ENCODE assay signal across 1 cellular context in genomic region chr18:48777026-48777736, GRCh38.
TF ChIP-seq lines count a peak whose summit lies in the region.

No MANE protein-coding gene starts in this region.

TF ChIP-seq in HepG2, 621 proteins besides CTCF, POLR2A, EP300 and RAD21 (continued from another document and continues in another):
- TF ChIP-seq PATZ1 (CRISPR knock-in tag; IDR thresholded peaks at IDR 0.05), result peak; percentile 62
- no peak for TF ChIP-seq ZNF780A (CRISPR knock-in tag; IDR thresholded peaks at IDR 0.05)
- no peak for TF ChIP-seq NRL (CRISPR knock-in tag; IDR thresholded peaks at IDR 0.05; ENCODE audit: borderline replicate concordance)
- no peak for TF ChIP-seq ZNF570 (CRISPR knock-in tag; IDR thresholded peaks at IDR 0.05; ENCODE audit: borderline replicate concordance)
- TF ChIP-seq, protein P1, sequence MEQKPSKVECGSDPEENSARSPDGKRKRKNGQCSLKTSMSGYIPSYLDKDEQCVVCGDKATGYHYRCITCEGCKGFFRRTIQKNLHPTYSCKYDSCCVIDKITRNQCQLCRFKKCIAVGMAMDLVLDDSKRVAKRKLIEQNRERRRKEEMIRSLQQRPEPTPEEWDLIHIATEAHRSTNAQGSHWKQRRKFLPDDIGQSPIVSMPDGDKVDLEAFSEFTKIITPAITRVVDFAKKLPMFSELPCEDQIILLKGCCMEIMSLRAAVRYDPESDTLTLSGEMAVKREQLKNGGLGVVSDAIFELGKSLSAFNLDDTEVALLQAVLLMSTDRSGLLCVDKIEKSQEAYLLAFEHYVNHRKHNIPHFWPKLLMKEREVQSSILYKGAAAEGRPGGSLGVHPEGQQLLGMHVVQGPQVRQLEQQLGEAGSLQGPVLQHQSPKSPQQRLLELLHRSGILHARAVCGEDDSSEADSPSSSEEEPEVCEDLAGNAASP (CRISPR knock-in tag; IDR thresholded peaks at IDR 0.05; ENCODE audit: borderline replicate concordance), result 0 out of 2 replicates have a peak, but pooled peaks have one; percentile 20
- TF ChIP-seq NR0B2 (CRISPR knock-in tag; IDR thresholded peaks at IDR 0.05), result 0 out of 2 replicates have a peak, but pooled peaks have one; percentile 35
- TF ChIP-seq KMT2A (CRISPR knock-in tag; IDR thresholded peaks at IDR 0.05), result no peak
- TF ChIP-seq MED8 (CRISPR knock-in tag; IDR thresholded peaks at IDR 0.05; ENCODE audit: insufficient replicate concordance), result no peak
- TF ChIP-seq, protein P2, sequence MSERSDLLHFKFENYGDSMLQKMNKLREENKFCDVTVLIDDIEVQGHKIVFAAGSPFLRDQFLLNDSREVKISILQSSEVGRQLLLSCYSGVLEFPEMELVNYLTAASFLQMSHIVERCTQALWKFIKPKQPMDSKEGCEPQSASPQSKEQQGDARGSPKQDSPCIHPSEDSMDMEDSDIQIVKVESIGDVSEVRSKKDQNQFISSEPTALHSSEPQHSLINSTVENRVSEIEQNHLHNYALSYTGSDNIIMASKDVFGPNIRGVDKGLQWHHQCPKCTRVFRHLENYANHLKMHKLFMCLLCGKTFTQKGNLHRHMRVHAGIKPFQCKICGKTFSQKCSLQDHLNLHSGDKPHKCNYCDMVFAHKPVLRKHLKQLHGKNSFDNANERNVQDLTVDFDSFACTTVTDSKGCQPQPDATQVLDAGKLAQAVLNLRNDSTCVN (CRISPR knock-in tag; IDR thresholded peaks at IDR 0.05; ENCODE audit: borderline replicate concordance), result no peak
- TF ChIP-seq ZNF777 (CRISPR knock-in tag; IDR thresholded peaks at IDR 0.05), result no peak
- 0 out of 2 replicates have a peak, but pooled peaks have one; percentile 17 for TF ChIP-seq ZNF768 (CRISPR knock-in tag; IDR thresholded peaks at IDR 0.05)
- TF ChIP-seq, protein P3, sequence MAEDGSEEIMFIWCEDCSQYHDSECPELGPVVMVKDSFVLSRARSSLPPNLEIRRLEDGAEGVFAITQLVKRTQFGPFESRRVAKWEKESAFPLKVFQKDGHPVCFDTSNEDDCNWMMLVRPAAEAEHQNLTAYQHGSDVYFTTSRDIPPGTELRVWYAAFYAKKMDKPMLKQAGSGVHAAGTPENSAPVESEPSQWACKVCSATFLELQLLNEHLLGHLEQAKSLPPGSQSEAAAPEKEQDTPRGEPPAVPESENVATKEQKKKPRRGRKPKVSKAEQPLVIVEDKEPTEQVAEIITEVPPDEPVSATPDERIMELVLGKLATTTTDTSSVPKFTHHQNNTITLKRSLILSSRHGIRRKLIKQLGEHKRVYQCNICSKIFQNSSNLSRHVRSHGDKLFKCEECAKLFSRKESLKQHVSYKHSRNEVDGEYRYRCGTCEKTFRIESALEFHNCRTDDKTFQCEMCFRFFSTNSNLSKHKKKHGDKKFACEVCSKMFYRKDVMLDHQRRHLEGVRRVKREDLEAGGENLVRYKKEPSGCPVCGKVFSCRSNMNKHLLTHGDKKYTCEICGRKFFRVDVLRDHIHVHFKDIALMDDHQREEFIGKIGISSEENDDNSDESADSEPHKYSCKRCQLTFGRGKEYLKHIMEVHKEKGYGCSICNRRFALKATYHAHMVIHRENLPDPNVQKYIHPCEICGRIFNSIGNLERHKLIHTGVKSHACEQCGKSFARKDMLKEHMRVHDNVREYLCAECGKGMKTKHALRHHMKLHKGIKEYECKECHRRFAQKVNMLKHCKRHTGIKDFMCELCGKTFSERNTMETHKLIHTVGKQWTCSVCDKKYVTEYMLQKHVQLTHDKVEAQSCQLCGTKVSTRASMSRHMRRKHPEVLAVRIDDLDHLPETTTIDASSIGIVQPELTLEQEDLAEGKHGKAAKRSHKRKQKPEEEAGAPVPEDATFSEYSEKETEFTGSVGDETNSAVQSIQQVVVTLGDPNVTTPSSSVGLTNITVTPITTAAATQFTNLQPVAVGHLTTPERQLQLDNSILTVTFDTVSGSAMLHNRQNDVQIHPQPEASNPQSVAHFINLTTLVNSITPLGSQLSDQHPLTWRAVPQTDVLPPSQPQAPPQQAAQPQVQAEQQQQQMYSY (CRISPR knock-in tag; IDR thresholded peaks at IDR 0.05), result no peak
- TF ChIP-seq FOXO1 (CRISPR knock-in tag; IDR thresholded peaks at IDR 0.05), result peak; percentile 18; the same call in 1 of the 2 replicates
- 0 out of 2 replicates have a peak, but pooled peaks have one; percentile 15 for TF ChIP-seq HOXA3 (CRISPR knock-in tag; IDR thresholded peaks at IDR 0.05)
- TF ChIP-seq, protein P4, sequence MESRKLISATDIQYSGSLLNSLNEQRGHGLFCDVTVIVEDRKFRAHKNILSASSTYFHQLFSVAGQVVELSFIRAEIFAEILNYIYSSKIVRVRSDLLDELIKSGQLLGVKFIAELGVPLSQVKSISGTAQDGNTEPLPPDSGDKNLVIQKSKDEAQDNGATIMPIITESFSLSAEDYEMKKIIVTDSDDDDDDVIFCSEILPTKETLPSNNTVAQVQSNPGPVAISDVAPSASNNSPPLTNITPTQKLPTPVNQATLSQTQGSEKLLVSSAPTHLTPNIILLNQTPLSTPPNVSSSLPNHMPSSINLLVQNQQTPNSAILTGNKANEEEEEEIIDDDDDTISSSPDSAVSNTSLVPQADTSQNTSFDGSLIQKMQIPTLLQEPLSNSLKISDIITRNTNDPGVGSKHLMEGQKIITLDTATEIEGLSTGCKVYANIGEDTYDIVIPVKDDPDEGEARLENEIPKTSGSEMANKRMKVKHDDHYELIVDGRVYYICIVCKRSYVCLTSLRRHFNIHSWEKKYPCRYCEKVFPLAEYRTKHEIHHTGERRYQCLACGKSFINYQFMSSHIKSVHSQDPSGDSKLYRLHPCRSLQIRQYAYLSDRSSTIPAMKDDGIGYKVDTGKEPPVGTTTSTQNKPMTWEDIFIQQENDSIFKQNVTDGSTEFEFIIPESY (CRISPR knock-in tag; IDR thresholded peaks at IDR 0.05), result peak; percentile 99
- no peak for TF ChIP-seq SP140L (CRISPR knock-in tag; IDR thresholded peaks at IDR 0.05; ENCODE audit: borderline replicate concordance)
- no peak for TF ChIP-seq SMYD3 (CRISPR knock-in tag; IDR thresholded peaks at IDR 0.05)
- no peak for TF ChIP-seq SPEN (CRISPR knock-in tag; IDR thresholded peaks at IDR 0.05; ENCODE audit: low read depth)
- TF ChIP-seq ZBTB8A (CRISPR knock-in tag; IDR thresholded peaks at IDR 0.05; ENCODE audit: borderline replicate concordance, low read depth), result no peak
- TF ChIP-seq MEIS1 (CRISPR knock-in tag; IDR thresholded peaks at IDR 0.05; ENCODE audit: borderline replicate concordance), result no peak
- no peak for TF ChIP-seq ATF6 (CRISPR knock-in tag; conservative IDR thresholded peaks at IDR 0.05)
- TF ChIP-seq ERF (CRISPR knock-in tag; IDR thresholded peaks at IDR 0.05), result no peak
- TF ChIP-seq HNRNPL (IDR thresholded peaks at IDR 0.05; ENCODE audit: low read depth, low read length), result no peak
- TF ChIP-seq, protein P5, sequence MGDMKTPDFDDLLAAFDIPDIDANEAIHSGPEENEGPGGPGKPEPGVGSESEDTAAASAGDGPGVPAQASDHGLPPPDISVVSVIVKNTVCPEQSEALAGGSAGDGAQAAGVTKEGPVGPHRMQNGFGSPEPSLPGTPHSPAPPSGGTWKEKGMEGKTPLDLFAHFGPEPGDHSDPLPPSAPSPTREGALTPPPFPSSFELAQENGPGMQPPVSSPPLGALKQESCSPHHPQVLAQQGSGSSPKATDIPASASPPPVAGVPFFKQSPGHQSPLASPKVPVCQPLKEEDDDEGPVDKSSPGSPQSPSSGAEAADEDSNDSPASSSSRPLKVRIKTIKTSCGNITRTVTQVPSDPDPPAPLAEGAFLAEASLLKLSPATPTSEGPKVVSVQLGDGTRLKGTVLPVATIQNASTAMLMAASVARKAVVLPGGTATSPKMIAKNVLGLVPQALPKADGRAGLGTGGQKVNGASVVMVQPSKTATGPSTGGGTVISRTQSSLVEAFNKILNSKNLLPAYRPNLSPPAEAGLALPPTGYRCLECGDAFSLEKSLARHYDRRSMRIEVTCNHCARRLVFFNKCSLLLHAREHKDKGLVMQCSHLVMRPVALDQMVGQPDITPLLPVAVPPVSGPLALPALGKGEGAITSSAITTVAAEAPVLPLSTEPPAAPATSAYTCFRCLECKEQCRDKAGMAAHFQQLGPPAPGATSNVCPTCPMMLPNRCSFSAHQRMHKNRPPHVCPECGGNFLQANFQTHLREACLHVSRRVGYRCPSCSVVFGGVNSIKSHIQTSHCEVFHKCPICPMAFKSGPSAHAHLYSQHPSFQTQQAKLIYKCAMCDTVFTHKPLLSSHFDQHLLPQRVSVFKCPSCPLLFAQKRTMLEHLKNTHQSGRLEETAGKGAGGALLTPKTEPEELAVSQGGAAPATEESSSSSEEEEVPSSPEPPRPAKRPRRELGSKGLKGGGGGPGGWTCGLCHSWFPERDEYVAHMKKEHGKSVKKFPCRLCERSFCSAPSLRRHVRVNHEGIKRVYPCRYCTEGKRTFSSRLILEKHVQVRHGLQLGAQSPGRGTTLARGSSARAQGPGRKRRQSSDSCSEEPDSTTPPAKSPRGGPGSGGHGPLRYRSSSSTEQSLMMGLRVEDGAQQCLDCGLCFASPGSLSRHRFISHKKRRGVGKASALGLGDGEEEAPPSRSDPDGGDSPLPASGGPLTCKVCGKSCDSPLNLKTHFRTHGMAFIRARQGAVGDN (CRISPR knock-in tag; IDR thresholded peaks at IDR 0.05), result peak; percentile 66
- no peak for TF ChIP-seq RELA (CRISPR knock-in tag; IDR thresholded peaks at IDR 0.05)
- no peak for TF ChIP-seq NR2C2 (CRISPR knock-in tag; IDR thresholded peaks at IDR 0.05; ENCODE audit: borderline replicate concordance)
- TF ChIP-seq, protein P6, sequence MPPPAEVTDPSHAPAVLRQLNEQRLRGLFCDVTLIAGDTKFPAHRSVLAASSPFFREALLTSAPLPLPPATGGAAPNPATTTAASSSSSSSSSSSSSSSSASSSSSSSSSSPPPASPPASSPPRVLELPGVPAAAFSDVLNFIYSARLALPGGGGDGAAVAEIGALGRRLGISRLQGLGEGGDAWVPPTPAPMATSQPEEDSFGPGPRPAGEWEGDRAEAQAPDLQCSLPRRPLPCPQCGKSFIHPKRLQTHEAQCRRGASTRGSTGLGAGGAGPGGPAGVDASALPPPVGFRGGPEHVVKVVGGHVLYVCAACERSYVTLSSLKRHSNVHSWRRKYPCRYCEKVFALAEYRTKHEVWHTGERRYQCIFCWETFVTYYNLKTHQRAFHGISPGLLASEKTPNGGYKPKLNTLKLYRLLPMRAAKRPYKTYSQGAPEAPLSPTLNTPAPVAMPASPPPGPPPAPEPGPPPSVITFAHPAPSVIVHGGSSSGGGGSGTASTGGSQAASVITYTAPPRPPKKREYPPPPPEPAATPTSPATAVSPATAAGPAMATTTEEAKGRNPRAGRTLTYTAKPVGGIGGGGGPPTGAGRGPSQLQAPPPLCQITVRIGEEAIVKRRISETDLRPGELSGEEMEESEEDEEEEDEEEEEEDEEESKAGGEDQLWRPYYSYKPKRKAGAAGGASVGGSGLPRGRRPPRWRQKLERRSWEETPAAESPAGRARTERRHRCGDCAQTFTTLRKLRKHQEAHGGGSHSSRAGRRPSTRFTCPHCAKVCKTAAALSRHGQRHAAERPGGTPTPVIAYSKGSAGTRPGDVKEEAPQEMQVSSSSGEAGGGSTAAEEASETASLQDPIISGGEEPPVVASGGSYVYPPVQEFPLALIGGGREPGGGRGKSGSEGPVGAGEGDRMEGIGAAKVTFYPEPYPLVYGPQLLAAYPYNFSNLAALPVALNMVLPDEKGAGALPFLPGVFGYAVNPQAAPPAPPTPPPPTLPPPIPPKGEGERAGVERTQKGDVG (CRISPR knock-in tag; IDR thresholded peaks at IDR 0.05; ENCODE audit: borderline replicate concordance), result peak; percentile 25; the same call in 1 of the 2 replicates
- TF ChIP-seq, protein P7, sequence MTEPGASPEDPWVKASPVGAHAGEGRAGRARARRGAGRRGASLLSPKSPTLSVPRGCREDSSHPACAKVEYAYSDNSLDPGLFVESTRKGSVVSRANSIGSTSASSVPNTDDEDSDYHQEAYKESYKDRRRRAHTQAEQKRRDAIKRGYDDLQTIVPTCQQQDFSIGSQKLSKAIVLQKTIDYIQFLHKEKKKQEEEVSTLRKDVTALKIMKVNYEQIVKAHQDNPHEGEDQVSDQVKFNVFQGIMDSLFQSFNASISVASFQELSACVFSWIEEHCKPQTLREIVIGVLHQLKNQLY (CRISPR knock-in tag; IDR thresholded peaks at IDR 0.05), result no peak
- TF ChIP-seq STAG1 (CRISPR knock-in tag; IDR thresholded peaks at IDR 0.05), result peak; percentile 89
- TF ChIP-seq, protein P8, sequence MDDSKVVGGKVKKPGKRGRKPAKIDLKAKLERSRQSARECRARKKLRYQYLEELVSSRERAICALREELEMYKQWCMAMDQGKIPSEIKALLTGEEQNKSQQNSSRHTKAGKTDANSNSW (CRISPR knock-in tag; IDR thresholded peaks at IDR 0.05; ENCODE audit: borderline replicate concordance), result no peak
- peak; percentile 24; the same call in 1 of the 2 replicates for TF ChIP-seq MAX (IDR thresholded peaks at IDR 0.05)
- 0 out of 2 replicates have a peak, but pooled peaks have one; percentile 61 for TF ChIP-seq ZBTB38 (CRISPR knock-in tag; IDR thresholded peaks at IDR 0.05)
- 0 out of 2 replicates have a peak, but pooled peaks have one; percentile 28 for TF ChIP-seq ZNF563 (CRISPR knock-in tag; IDR thresholded peaks at IDR 0.05)
